ENCODE assay signal across 14 cellular contexts in genomic region chr13:59176775-59177174, GRCh38.
DNase-seq lines count a peak whose midpoint lies in the region; ATAC-seq, FAIRE-seq and TF ChIP-seq lines count a peak whose summit lies in the region.
"Had no signal": no experiment of that assay in that cellular context is flagged by ENCODE, and none has a peak within 500 bp of the region (broad histone marks: within the 10 kb centered on the region; RNA-seq: fewer than 3 reads in every experiment).

No MANE protein-coding gene starts in this region.

- no peak for TF ChIP-seq EP300 in HepG2 (IDR thresholded peaks at IDR 0.05; ENCODE audit: low read depth in 2 of 2, low read length in 2 of 2)
- TF ChIP-seq EP300 in HepG2 (CRISPR knock-in tag; IDR thresholded peaks at IDR 0.05; ENCODE audit: borderline replicate concordance) = no peak

- ATAC-seq in HepG2 = peak; percentile 80
- ATAC-seq in right lobe of liver = no peak
- peak; percentile 71 for ATAC-seq in HG03354 (IDR thresholded peaks at IDR 0.05; ENCODE audit: poor library complexity, severe bottlenecking, unreplicated experiment)
- ATAC-seq in HG03135 (IDR thresholded peaks at IDR 0.05; ENCODE audit: unreplicated experiment) = no peak

- no peak overlapping the region for H3K9ac ChIP-seq in HepG2 (ENCODE audit: insufficient read depth, low read depth, low read length)
- H3K9ac ChIP-seq: BLaER1 treated with 17β-estradiol and CSF1 and Interleukin-3, amounts not matched to agents 10 nM and 100 nM had no signal

- in situ Hi-C loops in HepG2 (cut with HindIII; ENCODE audit: extremely low pct_ligation_motif_present, low pct_unique_long_range_greater_than_20kb) = no loop called here

- H3K27me3 ChIP-seq in HepG2 (ENCODE audit: control insufficient read depth in 1 of 2, insufficient read depth in 2 of 2, low read length in 2 of 2) (no peaks in the 10 kb centered on the region), right lobe of liver (no peaks in the 10 kb centered on the region)
- H3K27me3 ChIP-seq: BLaER1 treated with 17β-estradiol and CSF1 and Interleukin-3, amounts not matched to agents 10 nM and 100 nM had no signal

- no peak overlapping the region for H3K4me2 ChIP-seq in HepG2 (ENCODE audit: low read depth, low read length)
- H3K4me2 ChIP-seq: BLaER1 treated with 17β-estradiol and CSF1 and Interleukin-3, amounts not matched to agents 10 nM and 100 nM had no signal

- no peaks in the 10 kb centered on the region for H4K20me1 ChIP-seq in HepG2 (ENCODE audit: insufficient read depth, low read length)
- H4K20me1 ChIP-seq: BLaER1 treated with 17β-estradiol and CSF1 and Interleukin-3, amounts not matched to agents 10 nM and 100 nM had no signal

- H3K27ac ChIP-seq in HepG2 (ENCODE audit: extremely low read length, insufficient read depth, low read length) (no peak overlapping the region), right lobe of liver (no peak overlapping the region)
- H3K27ac ChIP-seq: BLaER1 treated with 17β-estradiol and CSF1 and Interleukin-3, amounts not matched to agents 10 nM and 100 nM; skin epidermis had no signal

- H3K9me3 ChIP-seq in HepG2 (ENCODE audit: low read length) (no peaks in the 10 kb centered on the region), right lobe of liver (no peaks in the 10 kb centered on the region)
- H3K9me3 ChIP-seq: BLaER1 treated with 17β-estradiol and CSF1 and Interleukin-3, amounts not matched to agents 10 nM and 100 nM had no signal

- H3K4me3 ChIP-seq in HepG2 (replicated peaks in 1 of 3; ENCODE audit: insufficient read depth in 1 of 3, low read depth in 2 of 3, low read length in 3 of 3) (no peak overlapping the region), right lobe of liver (no peak overlapping the region), WI38 (ENCODE audit: low read depth, low read length) (no peak overlapping the region)
- H3K4me3 ChIP-seq: BLaER1 treated with 17β-estradiol and CSF1 and Interleukin-3, amounts not matched to agents 10 nM and 100 nM; skin epidermis had no signal

- H3K4me1 ChIP-seq in HepG2 (ENCODE audit: insufficient read depth, low read length) = no peaks in the 10 kb centered on the region
- H3K4me1 ChIP-seq in right lobe of liver = no peaks in the 10 kb centered on the region
- H3K4me1 ChIP-seq: BLaER1 treated with 17β-estradiol and CSF1 and Interleukin-3, amounts not matched to agents 10 nM and 100 nM had no signal

- TF ChIP-seq POLR2A in HepG2 (IDR thresholded peaks at IDR 0.05; ENCODE audit: insufficient read depth in 1 of 2, low read depth in 2 of 2, low read length in 2 of 2) (no peak), right lobe of liver (IDR thresholded peaks at IDR 0.05) (no peak)

- TF ChIP-seq CTCF in HepG2 (CRISPR knock-in tag; IDR thresholded peaks at IDR 0.05) (peak; percentile 26; the same call in 1 of the 2 replicates), right lobe of liver (IDR thresholded peaks at IDR 0.05) (no peak), WI38 (IDR thresholded peaks at IDR 0.05; ENCODE audit: low read depth, low read length) (0 out of 2 replicates have a peak, but pooled peaks have one; percentile 18)

- BruUV-seq in HepG2 (replicated peaks; lab: Mats Ljungman, UMichigan) = no TSS peak

- no peaks in the 10 kb centered on the region for H3K79me2 ChIP-seq in HepG2 (ENCODE audit: insufficient read depth, low read length)

- WGBS in HepG2 (ENCODE audit: low lambda C conversion rate) = 2% methylated on average over 3 of the region's 3 CpGs
- 60% methylated on average over 2 of the region's 3 CpGs for WGBS in right lobe of liver (ENCODE audit: insufficient coverage, low coverage, low lambda C conversion rate, missing lambda C conversion rate)

- FAIRE-seq in HepG2 (lab: Jason Lieb, UNC) = no peak
- FAIRE-seq: endothelial cell of umbilical vein, TTC549 had no signal

- no peaks in the 10 kb centered on the region for H3K36me3 ChIP-seq in HepG2 (replicated peaks in 1 of 2; ENCODE audit: control insufficient read depth in 1 of 2, insufficient read depth in 2 of 2, low read length in 2 of 2)
- H3K36me3 ChIP-seq in right lobe of liver = no peaks in the 10 kb centered on the region
- H3K36me3 ChIP-seq: BLaER1 treated with 17β-estradiol and CSF1 and Interleukin-3, amounts not matched to agents 10 nM and 100 nM had no signal

- TF ChIP-seq RAD21 in HepG2 (CRISPR knock-in tag; IDR thresholded peaks at IDR 0.05) = no peak

- CTCF ChIA-PET in HepG2 (lab: Yijun Ruan, JAX; ENCODE audit: low intra/inter-chr PET ratio, low total read pairs) = no interaction called here

- H2AFZ ChIP-seq in HepG2 (ENCODE audit: low read length) = no peak overlapping the region

- DNase-seq in HepG2 (ENCODE audit: low spot score) = peak; percentile 9
- no peak for DNase-seq in right lobe of liver
- no peak for DNase-seq in DMS153 (lab: John Stamatoyannopoulos, UW)
- DNase-seq in putamen (ENCODE audit: low spot score) = no peak
- DNase-seq in NCI-H524 (lab: John Stamatoyannopoulos, UW) = no peak
- DNase-seq: amniotic stem cell, NCI-H1048 had no signal

- intact Hi-C loops in HepG2 (cut with micrococcal nuclease; ENCODE audit: unreplicated experiment) = no loop called here
- intact Hi-C loops in right lobe of liver (cut with DNase I) = no loop called here

- POLR2A ChIA-PET in HepG2 (lab: Yijun Ruan, JAX) = no interaction called here

TF ChIP-seq in HepG2, 621 proteins besides CTCF, POLR2A, EP300 and RAD21:
- TF ChIP-seq ZNF350 (CRISPR knock-in tag; IDR thresholded peaks at IDR 0.05; ENCODE audit: borderline replicate concordance, low read depth) = no peak
- TF ChIP-seq, protein P1, sequence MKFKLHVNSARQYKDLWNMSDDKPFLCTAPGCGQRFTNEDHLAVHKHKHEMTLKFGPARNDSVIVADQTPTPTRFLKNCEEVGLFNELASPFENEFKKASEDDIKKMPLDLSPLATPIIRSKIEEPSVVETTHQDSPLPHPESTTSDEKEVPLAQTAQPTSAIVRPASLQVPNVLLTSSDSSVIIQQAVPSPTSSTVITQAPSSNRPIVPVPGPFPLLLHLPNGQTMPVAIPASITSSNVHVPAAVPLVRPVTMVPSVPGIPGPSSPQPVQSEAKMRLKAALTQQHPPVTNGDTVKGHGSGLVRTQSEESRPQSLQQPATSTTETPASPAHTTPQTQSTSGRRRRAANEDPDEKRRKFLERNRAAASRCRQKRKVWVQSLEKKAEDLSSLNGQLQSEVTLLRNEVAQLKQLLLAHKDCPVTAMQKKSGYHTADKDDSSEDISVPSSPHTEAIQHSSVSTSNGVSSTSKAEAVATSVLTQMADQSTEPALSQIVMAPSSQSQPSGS (CRISPR knock-in tag; IDR thresholded peaks at IDR 0.05) = no peak
TF ChIP-seq in HepG2: peak in this region for 0.

Comparison
In these comparisons a context has a peak if more than half of its experiments do, and no peak if none do; other contexts are left out.
1. ATAC-seq: peak in HepG2 (single experiment) and HG03354 (single experiment); none in right lobe of liver (0 of 4) and HG03135 (single experiment).
2. CTCF ChIP-seq: peak in HepG2 (single experiment) and WI38 (single experiment); none in right lobe of liver (0 of 4).